8 cellular contexts compared by ENCODE assay signal in genomic region chr10:110746254-110746826, GRCh38.
DNase-seq lines count a peak whose midpoint lies in the region; ATAC-seq, FAIRE-seq and TF ChIP-seq lines count a peak whose summit lies in the region.

No MANE protein-coding gene starts in this region.

- H3K4me1 ChIP-seq in BE2C (peaks cover 10% of the 10 kb centered on the region), trophoblast cell (ENCODE audit: control insufficient read depth in 1 of 2, insufficient read depth in 2 of 2, low read length in 2 of 2) (peaks cover 0 to 2% of the 10 kb centered on the region in 2 experiments)

- TF ChIP-seq CTCF in BE2C (IDR thresholded peaks at IDR 0.05; ENCODE audit: low read depth, low read length): peak; percentile 79

- no peaks in the 10 kb centered on the region for H3K79me2 ChIP-seq in trophoblast cell (ENCODE audit: control insufficient read depth, insufficient read depth, low read length, poor library complexity)

- no peak overlapping the region for H2BK5ac ChIP-seq in trophoblast cell (ENCODE audit: low read depth, low read length, poor library complexity)

- no peaks in the 10 kb centered on the region for H3K79me1 ChIP-seq in trophoblast cell (ENCODE audit: low read length)

- H3K14ac ChIP-seq in trophoblast cell (ENCODE audit: low read length): no peak overlapping the region

- no peak overlapping the region for H2BK120ac ChIP-seq in trophoblast cell (ENCODE audit: insufficient read depth, low read length, poor library complexity)

- ATAC-seq in GM18870 (IDR thresholded peaks at IDR 0.05; ENCODE audit: unreplicated experiment) (peak; percentile 37), HG03045 (IDR thresholded peaks at IDR 0.05; ENCODE audit: unreplicated experiment) (no peak)

- no peak overlapping the region for H4K91ac ChIP-seq in trophoblast cell (ENCODE audit: low read depth, low read length)

- no peak overlapping the region for H3K27ac ChIP-seq in trophoblast cell (ENCODE audit: low read depth, low read length)

- no peak overlapping the region for H3K18ac ChIP-seq in trophoblast cell (ENCODE audit: low read length)

- H3K9ac ChIP-seq in trophoblast cell (ENCODE audit: low read length): no peak overlapping the region

- DNase-seq in BE2C (peak; percentile 67), RCC 7860 (ENCODE audit: low spot score) (peak; percentile 48), head of caudate nucleus (peak; percentile 32 to 89 (median 68)), trophoblast cell (peak; percentile 63 to 83)
- peak; percentile 28 for DNase-seq in Jurkat, Clone E6-1 (ENCODE audit: low read depth, low spot score)
- peak; percentile 40 for DNase-seq in activated naive CD4-positive, alpha-beta T cell treated with anti-CD3 and anti-CD28 coated beads, Interleukin-2, amount 50 U/mL, for 16 hours

- no peak overlapping the region for H4K8ac ChIP-seq in trophoblast cell (ENCODE audit: low read depth, low read length)

- H3K9me3 ChIP-seq in BE2C (no peaks in the 10 kb centered on the region), trophoblast cell (ENCODE audit: insufficient read depth, low read depth, low read length) (no peaks in the 10 kb centered on the region)

- no peak overlapping the region for H2AFZ ChIP-seq in trophoblast cell (ENCODE audit: insufficient read depth, low read length, poor library complexity)

- peak; percentile 40 for FAIRE-seq in RCC 7860 (lab: Jason Lieb, UNC)

- H3K23ac ChIP-seq in trophoblast cell (ENCODE audit: low read length): no peak overlapping the region

- intact Hi-C loops in head of caudate nucleus (cut with DNase I): loop anchor here (10.0 kb wide), 1 partner anchor 148 kb away; no protein-coding TSS in a partner anchor

- H3K4me3 ChIP-seq in BE2C (ENCODE audit: low read depth, low read length) (no peak overlapping the region), trophoblast cell (ENCODE audit: low read depth, low read length) (no peak overlapping the region)
- no peak overlapping the region for H3K4me3 ChIP-seq in Jurkat, Clone E6-1 (ENCODE audit: low read length)

- no peak overlapping the region for H4K12ac ChIP-seq in trophoblast cell (ENCODE audit: low read depth, low read length)

- H3K27me3 ChIP-seq in BE2C (no peaks in the 10 kb centered on the region), trophoblast cell (ENCODE audit: insufficient read depth, low read length) (no peaks in the 10 kb centered on the region)

- H3K36me3 ChIP-seq in BE2C (no peaks in the 10 kb centered on the region; the same call in 1 of the 2 replicates), trophoblast cell (ENCODE audit: control insufficient read depth in 1 of 2, insufficient read depth in 2 of 2, low read length in 2 of 2) (no peaks in the 10 kb centered on the region)

- no peak overlapping the region for H2AK5ac ChIP-seq in trophoblast cell (ENCODE audit: low read length)

- no peak overlapping the region for H3K4me2 ChIP-seq in trophoblast cell (ENCODE audit: low read length)

- H2BK12ac ChIP-seq in trophoblast cell (ENCODE audit: low read length): peak overlapping the region; percentile 43

- no CpG with 5 or more reads among the region's 4 CpGs for WGBS in trophoblast cell (ENCODE audit: extremely low coverage, insufficient coverage, insufficient read length)

- H3K4ac ChIP-seq in trophoblast cell (ENCODE audit: low read depth, low read length): no peak overlapping the region
